Comparison of ENCODE assay signal across 22 cellular contexts in genomic region chr6:11845664-11846577, GRCh38.
DNase-seq lines count a peak whose midpoint lies in the region; ATAC-seq, FAIRE-seq and TF ChIP-seq lines count a peak whose summit lies in the region.
"Had no signal": no experiment of that assay in that cellular context is flagged by ENCODE, and none has a peak within 500 bp of the region (broad histone marks: within the 10 kb centered on the region; RNA-seq: fewer than 3 reads in every experiment).

No MANE protein-coding gene starts in this region.

- TF ChIP-seq CTCF in K562 (IDR thresholded peaks at IDR 0.05 in 2 of 3, conservative IDR thresholded peaks at IDR 0.05 in 1 of 3; ENCODE audit: insufficient read depth in 2 of 3, low read depth in 1 of 3, low read length in 3 of 3) (no peak), progenitor cell of endocrine pancreas (IDR thresholded peaks at IDR 0.05; ENCODE audit: unreplicated experiment) (no peak)

- H3K4me2 ChIP-seq in K562 (ENCODE audit: insufficient read depth, low read length), result no peak overlapping the region

- H4K20me1 ChIP-seq in K562 (replicated peaks; ENCODE audit: control insufficient read depth, insufficient read depth, low read length), result no peaks in the 10 kb centered on the region

- FAIRE-seq in K562 (lab: Jason Lieb, UNC), result no peak
- FAIRE-seq: A204.1, HTR-8/SVneo had no signal

- H3K9me3 Mint-ChIP-seq in progenitor cell of endocrine pancreas (ENCODE audit: low read depth), result peaks cover 9% of the 10 kb centered on the region

- H3K4me1 ChIP-seq in K562 (replicated peaks in 1 of 2; ENCODE audit: control insufficient read depth in 2 of 2, insufficient read depth in 2 of 2, low read length in 2 of 2), result peaks cover 0 to 7% of the 10 kb centered on the region in 2 experiments; a peak in 1 of 5 replicates
- H3K4me1 ChIP-seq: BE2C, HAP-1 had no signal

- H3K36me3 ChIP-seq in K562 (ENCODE audit: control insufficient read depth, insufficient read depth, low read length), result no peaks in the 10 kb centered on the region
- H3K36me3 ChIP-seq: BE2C, HAP-1 had no signal

- H3K36me3 Mint-ChIP-seq in progenitor cell of endocrine pancreas (ENCODE audit: insufficient read depth), result no peaks in the 10 kb centered on the region

- H3K9me3 ChIP-seq in K562 (replicated peaks; ENCODE audit: control insufficient read depth, insufficient read depth, low read depth, low read length), result peaks cover 2% of the 10 kb centered on the region; the same call in 1 of the 2 replicates
- H3K9me3 ChIP-seq: BE2C, HAP-1 had no signal

- no peak for TF ChIP-seq POLR2A in K562 (conservative IDR thresholded peaks at IDR 0.05)

- TF ChIP-seq RAD21 in K562 (CRISPR knock-in tag; conservative IDR thresholded peaks at IDR 0.05 in 1 of 2, IDR thresholded peaks at IDR 0.05 in 1 of 2), result no peak

- TF ChIP-seq EP300 in K562 (IDR thresholded peaks at IDR 0.05; ENCODE audit: low read length), result no peak

- H3K9ac ChIP-seq in K562 (ENCODE audit: insufficient read depth in 1 of 2, low read depth in 2 of 2, low read length in 2 of 2), result no peak overlapping the region
- H3K9ac ChIP-seq: GM23248 had no signal

- 0 out of 2 replicates have a peak overlapping the region, but pooled peaks have one; percentile 6 for H2AFZ ChIP-seq in K562 (ENCODE audit: low read depth, low read length)
- H2AFZ ChIP-seq: GM23248 had no signal

- no peaks in the 10 kb centered on the region for H3K27me3 ChIP-seq in K562 (ENCODE audit: control insufficient read depth in 2 of 2, insufficient read depth in 2 of 2, low read length in 2 of 2)
- H3K27me3 ChIP-seq: BE2C had no signal

- H3K27me3 Mint-ChIP-seq in progenitor cell of endocrine pancreas, result peaks cover 2% of the 10 kb centered on the region

- H3K79me2 ChIP-seq in K562 (ENCODE audit: control insufficient read depth, insufficient read depth, low read length), result no peaks in the 10 kb centered on the region

- no peak overlapping the region for H3K4me3 ChIP-seq in K562
- H3K4me3 ChIP-seq: GM23248, HAP-1 had no signal

- intact Hi-C loops in K562 (cut with micrococcal nuclease), result no loop called here

- no peak overlapping the region for H3K27ac ChIP-seq in K562 (ENCODE audit: extremely low read depth, low read depth, low read length)
- H3K27ac ChIP-seq: GM23248 had no signal

- H3K4me3 Mint-ChIP-seq in progenitor cell of endocrine pancreas (ENCODE audit: low read depth), result no peak overlapping the region

- POLR2A ChIA-PET in K562 (lab: Yijun Ruan, JAX), result no interaction called here

- ATAC-seq in K562, result no peak
- peak; percentile 49 for ATAC-seq in left lobe of liver

- no peaks in the 10 kb centered on the region for H3K9me1 ChIP-seq in K562 (ENCODE audit: control insufficient read depth, insufficient read depth, low read length)

- DNase-seq in HPDE6-E6E7 (ENCODE audit: extremely low spot score) (peak; percentile 59), K562 (ENCODE audit: extremely low read depth in 1 of 4, low spot score in 3 of 4) (no peak), left lobe of liver (ENCODE audit: low spot score) (no peak), renal cortical epithelial cell (ENCODE audit: low read depth) (peak; percentile 26), ACHN (no peak), progenitor cell of endocrine pancreas (ENCODE audit: low spot score, unreplicated experiment) (no peak), EL (no peak)
- DNase-seq: BE2C, GM23248, IMR-90, Karpas-422, MV-4-11, NCI-H1105 treated with DMSO at 0.1 percent for 48 hours, NCI-H1694, NCI-H2081, NCI-H2171, NCI-H526, OCI-M1, SHP77 had no signal

- CTCF ChIA-PET in K562 (lab: Yijun Ruan, JAX; ENCODE audit: low intra/inter-chr PET ratio), result no interaction called here

- in situ Hi-C loops in K562 (cut with MboI) (no loop called here), ACHN (cut with HindIII; ENCODE audit: low pct_ligation_motif_present, low pct_unique_long_range_greater_than_20kb, low sequenced_read_pairs) (no loop called here)

- no TSS peak for BruUV-seq in K562 (replicated peaks; lab: Mats Ljungman, UMichigan)

- no peaks in the 10 kb centered on the region for H3K4me1 Mint-ChIP-seq in progenitor cell of endocrine pancreas (ENCODE audit: low read depth)

- 66% methylated on average over 5 of the region's 5 CpGs for WGBS in K562 (ENCODE audit: insufficient coverage, low coverage, missing lambda C conversion rate)

- no peak overlapping the region for H3K27ac Mint-ChIP-seq in progenitor cell of endocrine pancreas

TF ChIP-seq in K562, 482 proteins besides CTCF, POLR2A, EP300 and RAD21:
- TF ChIP-seq TFAM (CRISPR knock-in tag; conservative IDR thresholded peaks at IDR 0.05), result no peak
- no peak for TF ChIP-seq NFXL1 (CRISPR knock-in tag; IDR thresholded peaks at IDR 0.05)
- no peak for TF ChIP-seq SNRNP70 (optimal IDR thresholded peaks at IDR 0.05; ENCODE audit: low read depth, low read length)
- TF ChIP-seq ZNF217 (CRISPR knock-in tag; IDR thresholded peaks at IDR 0.05), result no peak
- no peak for TF ChIP-seq ARHGAP35 (IDR thresholded peaks at IDR 0.05; ENCODE audit: partially characterized antibody)

Comparison
In these comparisons a context has a peak if more than half of its experiments do, and no peak if none do; other contexts are left out.
1. DNase-seq: peak in HPDE6-E6E7 (single experiment) and renal cortical epithelial cell (single experiment); none in K562 (0 of 4), left lobe of liver (single experiment), ACHN (single experiment), progenitor cell of endocrine pancreas (single experiment) and EL (single experiment).